In genomic region chr7:98296833-98297232, GRCh38 we compare ENCODE assay signal across 1 cellular context.
TF ChIP-seq lines count a peak whose summit lies in the region.

No MANE protein-coding gene starts in this region.

TF ChIP-seq in WTC11, 78 proteins besides CTCF, POLR2A, EP300 and RAD21 (continued from another document):
- TF ChIP-seq, protein P1, sequence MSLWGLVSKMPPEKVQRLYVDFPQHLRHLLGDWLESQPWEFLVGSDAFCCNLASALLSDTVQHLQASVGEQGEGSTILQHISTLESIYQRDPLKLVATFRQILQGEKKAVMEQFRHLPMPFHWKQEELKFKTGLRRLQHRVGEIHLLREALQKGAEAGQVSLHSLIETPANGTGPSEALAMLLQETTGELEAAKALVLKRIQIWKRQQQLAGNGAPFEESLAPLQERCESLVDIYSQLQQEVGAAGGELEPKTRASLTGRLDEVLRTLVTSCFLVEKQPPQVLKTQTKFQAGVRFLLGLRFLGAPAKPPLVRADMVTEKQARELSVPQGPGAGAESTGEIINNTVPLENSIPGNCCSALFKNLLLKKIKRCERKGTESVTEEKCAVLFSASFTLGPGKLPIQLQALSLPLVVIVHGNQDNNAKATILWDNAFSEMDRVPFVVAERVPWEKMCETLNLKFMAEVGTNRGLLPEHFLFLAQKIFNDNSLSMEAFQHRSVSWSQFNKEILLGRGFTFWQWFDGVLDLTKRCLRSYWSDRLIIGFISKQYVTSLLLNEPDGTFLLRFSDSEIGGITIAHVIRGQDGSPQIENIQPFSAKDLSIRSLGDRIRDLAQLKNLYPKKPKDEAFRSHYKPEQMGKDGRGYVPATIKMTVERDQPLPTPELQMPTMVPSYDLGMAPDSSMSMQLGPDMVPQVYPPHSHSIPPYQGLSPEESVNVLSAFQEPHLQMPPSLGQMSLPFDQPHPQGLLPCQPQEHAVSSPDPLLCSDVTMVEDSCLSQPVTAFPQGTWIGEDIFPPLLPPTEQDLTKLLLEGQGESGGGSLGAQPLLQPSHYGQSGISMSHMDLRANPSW (CRISPR knock-in tag; conservative IDR thresholded peaks at IDR 0.05; ENCODE audit: low read depth): no peak
- no peak for TF ChIP-seq ZNF396 (CRISPR knock-in tag; IDR thresholded peaks at IDR 0.05; ENCODE audit: borderline replicate concordance)
- TF ChIP-seq, protein P2, sequence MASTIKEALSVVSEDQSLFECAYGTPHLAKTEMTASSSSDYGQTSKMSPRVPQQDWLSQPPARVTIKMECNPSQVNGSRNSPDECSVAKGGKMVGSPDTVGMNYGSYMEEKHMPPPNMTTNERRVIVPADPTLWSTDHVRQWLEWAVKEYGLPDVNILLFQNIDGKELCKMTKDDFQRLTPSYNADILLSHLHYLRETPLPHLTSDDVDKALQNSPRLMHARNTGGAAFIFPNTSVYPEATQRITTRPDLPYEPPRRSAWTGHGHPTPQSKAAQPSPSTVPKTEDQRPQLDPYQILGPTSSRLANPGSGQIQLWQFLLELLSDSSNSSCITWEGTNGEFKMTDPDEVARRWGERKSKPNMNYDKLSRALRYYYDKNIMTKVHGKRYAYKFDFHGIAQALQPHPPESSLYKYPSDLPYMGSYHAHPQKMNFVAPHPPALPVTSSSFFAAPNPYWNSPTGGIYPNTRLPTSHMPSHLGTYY (CRISPR knock-in tag; IDR thresholded peaks at IDR 0.05): no peak
- TF ChIP-seq MYBL2 (CRISPR knock-in tag; IDR thresholded peaks at IDR 0.05): no peak
- no peak for TF ChIP-seq ZNF281 (CRISPR knock-in tag; IDR thresholded peaks at IDR 0.05)
